Comparison of ENCODE assay signal across 9 cellular contexts in the genomic region with DNA sequence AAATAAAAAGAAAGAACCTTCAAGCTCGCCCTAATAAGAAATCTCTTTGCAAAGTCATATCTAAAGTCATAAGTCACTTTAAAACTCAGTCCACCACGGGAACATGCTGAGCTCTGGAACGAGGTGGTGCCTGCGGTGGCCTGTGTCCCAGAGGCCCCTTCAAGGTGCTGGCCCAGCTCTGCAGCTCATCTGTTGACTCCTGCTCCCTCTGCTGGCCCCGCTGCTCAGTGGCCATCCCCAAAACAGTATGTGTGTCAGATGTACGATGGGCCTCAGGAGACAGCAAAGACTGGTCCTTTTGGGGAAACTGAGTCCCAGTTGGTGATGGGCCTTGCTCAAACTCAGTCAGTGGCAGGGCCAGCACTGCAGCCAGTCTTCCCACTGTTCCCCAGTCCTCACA. TPM values are rescaled to one million over a fixed set of nuclear protein-coding genes. Genes with fewer than 3 reads are reported as not detected.
A peak's percentile ranks its signal among the peaks of the same experiment; 100 is the strongest.
DNase-seq lines count a peak whose midpoint lies in the region; ATAC-seq and TF ChIP-seq lines count a peak whose summit lies in the region.
"Had no signal": no experiment of that assay in that cellular context is flagged by ENCODE, and none has a peak within 500 bp of the region (broad histone marks: within the 10 kb centered on the region; RNA-seq: fewer than 3 reads in every experiment).

No MANE protein-coding gene starts in this region.

- peaks cover 9% of the 10 kb centered on the region for H3K27me3 Mint-ChIP-seq in activated T-cell treated with anti-CD3 and anti-CD28 coated beads, Interleukin-2, amount 50 U/mL, for 4 hours (ENCODE audit: low read depth)

- H3K9me3 Mint-ChIP-seq in activated T-cell treated with anti-CD3 and anti-CD28 coated beads, Interleukin-2, amount 50 U/mL, for 4 hours, result no peaks in the 10 kb centered on the region

- TF ChIP-seq EP300 in stomach (IDR thresholded peaks at IDR 0.05), result no peak

- no peaks in the 10 kb centered on the region for H3K36me3 Mint-ChIP-seq in activated T-cell treated with anti-CD3 and anti-CD28 coated beads, Interleukin-2, amount 50 U/mL, for 4 hours (ENCODE audit: insufficient read depth)

- no peaks in the 10 kb centered on the region for H3K36me3 ChIP-seq in heart right ventricle
- H3K36me3 ChIP-seq in stomach, result no peaks in the 10 kb centered on the region

- 16% methylated on average over 6 of the region's 6 CpGs for WGBS in heart right ventricle, 2 donors
- WGBS in stomach, 5 donors, result 15 to 22% (median 18%) methylated on average over 6 of the region's 6 CpGs

- no peak for TF ChIP-seq POLR2A in stomach (IDR thresholded peaks at IDR 0.05)

- intact Hi-C loops in heart right ventricle (cut with DNase I), result loop anchor here in 8 of 10 donors (1.0 to 10.0 kb wide), 4 partner anchors 182 to 186 kb away; no protein-coding TSS in a partner anchor
- intact Hi-C loops in stomach (cut with DNase I; ENCODE audit: low total_unique reads), result no loop called here

- H3K4me3 Mint-ChIP-seq in activated T-cell treated with anti-CD3 and anti-CD28 coated beads, Interleukin-2, amount 50 U/mL, for 4 hours, result no peak overlapping the region

- H3K4me1 Mint-ChIP-seq in activated T-cell treated with anti-CD3 and anti-CD28 coated beads, Interleukin-2, amount 50 U/mL, for 4 hours (ENCODE audit: low read depth), result no peaks in the 10 kb centered on the region

- H3K4me1 ChIP-seq in heart right ventricle (peaks cover 0 to 5% (median 0%) of the 10 kb centered on the region in 9 donors), stomach (no peaks in the 10 kb centered on the region)

- H3K27me3 ChIP-seq in heart right ventricle (peaks cover 0 to 14% (median 5%) of the 10 kb centered on the region in 7 donors), stomach (peaks cover 0 to 5% (median 0%) of the 10 kb centered on the region in 3 donors)

- H3K9me3 ChIP-seq in heart right ventricle (no peaks in the 10 kb centered on the region), stomach (no peaks in the 10 kb centered on the region)

- peak; percentile 58 for ATAC-seq in GM19035 (IDR thresholded peaks at IDR 0.05; ENCODE audit: unreplicated experiment)
- ATAC-seq in heart right ventricle, result peak in 6 of 8 donors; percentile 65 to 95 (median 74)
- ATAC-seq in activated T-cell treated with anti-CD3 and anti-CD28 coated beads, Interleukin-2, amount 50 U/mL, for 4 hours, result no peak

- peak in 8 of 9 donors; percentile 9 to 66 (median 54) for TF ChIP-seq CTCF in heart right ventricle (IDR thresholded peaks at IDR 0.05)
- TF ChIP-seq CTCF in stomach (IDR thresholded peaks at IDR 0.05), result peak in 4 of 7 experiments; percentile 12 to 24 (median 22)

- no peak overlapping the region for H3K27ac ChIP-seq in heart right ventricle
- no peak overlapping the region for H3K27ac ChIP-seq in stomach

- no peak overlapping the region for H3K4me3 ChIP-seq in heart right ventricle
- H3K4me3 ChIP-seq in stomach, result no peak overlapping the region

- DNase-seq in A172 (ENCODE audit: low spot score) (peak; percentile 14), SK-N-DZ (ENCODE audit: low spot score) (peak; percentile 72), heart right ventricle (peak; percentile 25 to 51), stomach (no peak), NCI-H446 treated with DMSO at 0.1 percent for 48 hours (lab: John Stamatoyannopoulos, UW) (no peak), NCI-H1436 (lab: John Stamatoyannopoulos, UW) (no peak)
- DNase-seq in activated T-cell treated with anti-CD3 and anti-CD28 coated beads, Interleukin-2, amount 50 U/mL, for 4 hours, result no peak

RNA-seq across cellular contexts. Expression of a gene that starts 22.8 kb away (rescaled TPM):
- total RNA-seq in A172 (2014; rRNA removed; shearing (Covaris generic)), result not detected in 2 replicates
- polyA plus RNA-seq in SK-N-DZ (2014; cell fraction: cytosol; rRNA removed), result not detected in 2 replicates
- not detected in 2 replicates for polyA plus RNA-seq in SK-N-DZ (2014; cell fraction: nucleus; rRNA removed)
- total RNA-seq in heart right ventricle (not detected), stomach (not detected)
- polyA plus RNA-seq in heart right ventricle (not detected), stomach (not detected)
- not detected for total RNA-seq in activated T-cell treated with anti-CD3 and anti-CD28 coated beads, Interleukin-2, amount 50 U/mL, for 4 hours
- total RNA-seq: pulmonary artery endothelial cell had no signal

Comparison
In these comparisons a context has a peak if more than half of its experiments do, and no peak if none do; other contexts are left out.
1. DNase-seq: peak in A172 (single experiment), SK-N-DZ (single experiment) and heart right ventricle (2 of 2); none in stomach (single experiment), NCI-H446 treated with DMSO at 0.1 percent for 48 hours (single experiment), NCI-H1436 (single experiment) and activated T-cell treated with anti-CD3 and anti-CD28 coated beads, Interleukin-2, amount 50 U/mL, for 4 hours (single experiment).
2. ATAC-seq: peak in GM19035 (single experiment) and heart right ventricle (6 of 8); none in activated T-cell treated with anti-CD3 and anti-CD28 coated beads, Interleukin-2, amount 50 U/mL, for 4 hours (0 of 2).